9 cellular contexts compared by ENCODE assay signal in genomic region chr16:23679274-23679985, GRCh38. TPM values are rescaled to one million over a fixed set of nuclear protein-coding genes. Genes with fewer than 3 reads are reported as not detected.
A peak's percentile ranks its signal among the peaks of the same experiment; 100 is the strongest.
DNase-seq lines count a peak whose midpoint lies in the region; ATAC-seq and TF ChIP-seq lines count a peak whose summit lies in the region.
"Had no signal": no experiment of that assay in that cellular context is flagged by ENCODE, and none has a peak within 500 bp of the region (broad histone marks: within the 10 kb centered on the region; RNA-seq: fewer than 3 reads in every experiment).

No MANE protein-coding gene starts in this region.

- H3K36me3 Mint-ChIP-seq in endothelial cell (ENCODE audit: low read depth, unreplicated experiment) (peaks cover 19% of the 10 kb centered on the region), neural crest cell (ENCODE audit: low read depth) (peaks cover 10% of the 10 kb centered on the region)

- H3K27me3 Mint-ChIP-seq in endothelial cell (ENCODE audit: unreplicated experiment) (peaks cover 7% of the 10 kb centered on the region), neural crest cell (ENCODE audit: low read depth) (no peaks in the 10 kb centered on the region)

- no peak for ATAC-seq in GM18502 (IDR thresholded peaks at IDR 0.05; ENCODE audit: poor library complexity, unreplicated experiment)

- no peak for TF ChIP-seq CTCF in endothelial cell (IDR thresholded peaks at IDR 0.05; ENCODE audit: unreplicated experiment)
- TF ChIP-seq CTCF in neural crest cell (conservative IDR thresholded peaks at IDR 0.05): no peak

- peaks cover 46% of the 10 kb centered on the region for H3K36me3 ChIP-seq in SK-N-MC (ENCODE audit: insufficient read depth, low read length)

- H3K27ac Mint-ChIP-seq in endothelial cell (ENCODE audit: unreplicated experiment) (peak overlapping the region; percentile 61), neural crest cell (ENCODE audit: unreplicated experiment) (peak overlapping the region; percentile 88)

- H3K27ac ChIP-seq in SK-N-MC: peak overlapping the region; percentile 63

- H3K4me1 Mint-ChIP-seq in endothelial cell (ENCODE audit: unreplicated experiment) (peaks cover 16% of the 10 kb centered on the region), neural crest cell (peaks cover 36% of the 10 kb centered on the region)

- H3K9me3 ChIP-seq in SK-N-MC (ENCODE audit: low read depth, low read length): no peaks in the 10 kb centered on the region

- H3K4me3 ChIP-seq in SK-N-MC: peak overlapping the region; percentile 86

- DNase-seq in NCI-H2029 (lab: John Stamatoyannopoulos, UW) (peak; percentile 10), NCI-H2029 treated with DMSO at 0.1 percent for 48 hours (lab: John Stamatoyannopoulos, UW) (no peak), HS-5 (ENCODE audit: low read depth) (peak; percentile 30), SK-N-MC (ENCODE audit: low read depth, low spot score) (no peak), endothelial cell (ENCODE audit: low spot score) (no peak), neural crest cell (ENCODE audit: low read depth, low spot score) (peak; percentile 11), pons (ENCODE audit: low spot score) (no peak)

- H3K9ac ChIP-seq in SK-N-MC (ENCODE audit: insufficient read length): peak overlapping the region; percentile 89

- H3K9me3 Mint-ChIP-seq in endothelial cell (ENCODE audit: unreplicated experiment) (no peaks in the 10 kb centered on the region), neural crest cell (no peaks in the 10 kb centered on the region)

- peak overlapping the region; percentile 89 for H3K4me3 Mint-ChIP-seq in endothelial cell (ENCODE audit: unreplicated experiment)
- peak overlapping the region; percentile 98 for H3K4me3 Mint-ChIP-seq in neural crest cell

RNA-seq across cellular contexts. Expression of gene PLK1, which starts 0.7 kb away (rescaled TPM):
- total RNA-seq in endothelial cell (ENCODE audit: unreplicated experiment): 16.0 TPM
- total RNA-seq in neural crest cell: 108 and 119 TPM in 2 replicates

RNA-seq across cellular contexts. Expression of gene ERN2, which starts 33.6 kb away (rescaled TPM):
- total RNA-seq in endothelial cell (ENCODE audit: unreplicated experiment) (0.80 TPM), neural crest cell (0.59 TPM in 1 of 2 replicates, not detected in the other)
- total RNA-seq: dermis microvascular lymphatic vessel endothelial cell had no signal

RNA-seq across cellular contexts. Expression of gene DCTN5, which starts 38.2 kb away (rescaled TPM):
- total RNA-seq in endothelial cell (ENCODE audit: unreplicated experiment) (93.8 TPM), neural crest cell (95.7 and 96.7 TPM in 2 replicates)

RNA-seq across cellular contexts. Expression of gene PALB2, which starts 38.3 kb away (rescaled TPM):
- 14.5 TPM for total RNA-seq in endothelial cell (ENCODE audit: unreplicated experiment)
- total RNA-seq in neural crest cell: 25.6 and 26.6 TPM in 2 replicates

Comparison
In these comparisons a context has a peak if more than half of its experiments do, and no peak if none do; other contexts are left out.
1. DNase-seq: peak in NCI-H2029 (single experiment), HS-5 (single experiment) and neural crest cell (single experiment); none in NCI-H2029 treated with DMSO at 0.1 percent for 48 hours (single experiment), SK-N-MC (single experiment), endothelial cell (single experiment) and pons (single experiment).